In the genomic region with DNA sequence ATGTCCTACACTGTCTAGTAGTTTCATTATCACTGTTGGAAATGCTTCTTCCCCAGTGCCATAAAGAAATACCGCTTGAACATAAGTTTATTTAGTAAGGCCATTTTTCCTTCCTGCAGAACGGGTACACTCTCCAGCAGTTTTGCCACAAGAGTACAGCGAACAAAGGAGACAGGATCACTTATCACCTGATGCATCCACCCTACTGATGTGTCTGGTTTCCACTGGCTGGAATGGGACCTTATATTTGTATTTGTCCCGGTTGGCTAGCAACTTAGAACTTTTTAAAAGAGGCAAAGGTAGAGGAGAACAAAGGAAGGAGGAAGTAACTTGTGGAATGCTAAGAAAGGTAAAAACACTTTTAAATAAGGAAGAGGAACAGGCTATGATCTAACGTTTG, we compare ENCODE assay signal across 5 cellular contexts. TPM values are rescaled to one million over a fixed set of nuclear protein-coding genes. Genes with fewer than 3 reads are reported as not detected.
"Had no signal": no experiment of that assay in that cellular context is flagged by ENCODE, and none has a peak within 500 bp of the region (broad histone marks: within the 10 kb centered on the region; RNA-seq: fewer than 3 reads in every experiment).

No MANE protein-coding gene starts in this region.

RNA-seq across cellular contexts. Expression of a gene that starts 46.1 kb away (rescaled TPM):
- total RNA-seq: endothelial cell of umbilical vein; fibroblast of lung; natural killer cell treated with Interleukin-12 subunit alpha and Interleukin-12 subunit beta and Interleukin-15 and Interleukin-18, amount 100 ng/mL, for 72 hours; osteoblast; subcutaneous adipose tissue had no signal
- polyA plus RNA-seq: endothelial cell of umbilical vein, fibroblast of lung had no signal
